Comparison of ENCODE assay signal across 23 cellular contexts in the genomic region with DNA sequence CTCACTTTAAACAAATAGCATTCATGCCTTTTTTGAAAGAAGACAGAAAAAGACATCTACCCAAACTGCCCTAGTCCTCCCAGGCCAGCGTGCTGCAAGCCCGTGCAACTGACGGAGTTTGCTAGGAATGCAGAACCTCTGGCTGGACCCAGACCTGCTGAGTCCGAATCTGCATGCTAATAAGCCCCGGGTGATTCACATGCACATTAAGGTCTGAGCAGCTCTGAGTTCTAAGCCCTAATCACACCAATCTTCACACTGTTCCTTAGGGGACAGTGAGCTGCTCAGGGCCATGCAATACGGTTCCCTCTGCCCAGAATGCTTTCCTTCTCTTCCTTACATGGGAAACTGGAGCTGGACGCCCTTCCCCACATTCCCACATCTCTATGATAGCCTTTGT. TPM values are rescaled to one million over a fixed set of nuclear protein-coding genes. Genes with fewer than 3 reads are reported as not detected.
DNase-seq lines count a peak whose midpoint lies in the region; ATAC-seq and TF ChIP-seq lines count a peak whose summit lies in the region.
"Had no signal": no experiment of that assay in that cellular context is flagged by ENCODE, and none has a peak within 500 bp of the region (broad histone marks: within the 10 kb centered on the region; RNA-seq: fewer than 3 reads in every experiment).

No MANE protein-coding gene starts in this region.

- no peak overlapping the region for H4K8ac ChIP-seq in IMR-90 (ENCODE audit: low read depth in 2 of 2, low read length in 2 of 2)

- no peaks in the 10 kb centered on the region for H3K9me3 ChIP-seq in IMR-90 (ENCODE audit: control insufficient read depth, insufficient read depth, low read length)
- H3K9me3 ChIP-seq: heart left ventricle, tibial nerve had no signal

- no peak overlapping the region for H2BK20ac ChIP-seq in IMR-90 (ENCODE audit: low read depth, low read length)

- no peak for TF ChIP-seq POLR2A in IMR-90 (IDR thresholded peaks at IDR 0.05; ENCODE audit: low read depth, low read length)

- no TSS peak for BruUV-seq in IMR-90 (replicated peaks; lab: Mats Ljungman, UMichigan)

- no peak overlapping the region for H2BK5ac ChIP-seq in IMR-90 (ENCODE audit: low read depth, low read length, poor library complexity, severe bottlenecking)

- H2BK15ac ChIP-seq in IMR-90 (ENCODE audit: low read depth, low read length): no peak overlapping the region

- no peak for ATAC-seq in IMR-90 (ENCODE audit: low read depth)
- ATAC-seq in GM21786 (IDR thresholded peaks at IDR 0.05; ENCODE audit: unreplicated experiment): no peak
- ATAC-seq: activated T-cell treated with anti-CD3 and anti-CD28 coated beads, Interleukin-2, amount 50 U/mL, for 4 hours; heart left ventricle; natural killer cell treated with Interleukin-12 subunit alpha and Interleukin-12 subunit beta and Interleukin-15 and Interleukin-18, amount 100 ng/mL, for 72 hours; sciatic nerve; SK-N-SH treated with all-trans-retinoic acid at 6 μM for 48 hours had no signal

- no peaks in the 10 kb centered on the region for H3K79me1 ChIP-seq in IMR-90 (ENCODE audit: low read depth in 1 of 2, low read length in 2 of 2)

- H2AK9ac ChIP-seq in IMR-90 (replicated peaks; ENCODE audit: low read depth, low read length, poor library complexity): peak overlapping the region; percentile 71

- TF ChIP-seq CTCF in IMR-90 (conservative IDR thresholded peaks at IDR 0.05; ENCODE audit: low read depth, low read length): no peak
- TF ChIP-seq CTCF in choroid plexus epithelial cell (conservative IDR thresholded peaks at IDR 0.05; ENCODE audit: low read depth, low read length): no peak
- TF ChIP-seq CTCF in coronary artery (IDR thresholded peaks at IDR 0.05): no peak

- H4K20me1 ChIP-seq in IMR-90 (ENCODE audit: insufficient read depth, low read length): no peaks in the 10 kb centered on the region

- H3K14ac ChIP-seq in IMR-90 (replicated peaks; ENCODE audit: low read depth, low read length): no peak overlapping the region

- H3K18ac ChIP-seq in IMR-90 (ENCODE audit: low read depth, low read length): no peak overlapping the region

- POLR2A ChIA-PET in IMR-90 (lab: Charles Lee; ENCODE audit: unreplicated experiment): no interaction called here

- H2AFZ ChIP-seq in IMR-90 (replicated peaks; ENCODE audit: low read length, poor library complexity): no peak overlapping the region
- H2AFZ ChIP-seq: parathyroid adenoma had no signal

- no peak overlapping the region for H3K9ac ChIP-seq in IMR-90 (ENCODE audit: low read depth, low read length)
- H3K9ac ChIP-seq: parathyroid adenoma had no signal

- H3K4ac ChIP-seq in IMR-90 (ENCODE audit: low read depth, low read length): no peak overlapping the region

- no peak overlapping the region for H4K5ac ChIP-seq in IMR-90 (ENCODE audit: low read depth, low read length)

- 40% methylated on average over 1 of the region's 7 CpGs; no CpG with 5 or more reads in 1 of the 2 experiments for WGBS in IMR-90 (ENCODE audit: extremely low coverage in 2 of 2, insufficient read length in 1 of 2), 2 experiments

- CTCF ChIA-PET in IMR-90 (lab: Yijun Ruan, JAX): no interaction called here

- no peak overlapping the region for H3K23ac ChIP-seq in IMR-90 (ENCODE audit: low read depth, low read length)

- H3K4me1 ChIP-seq in IMR-90 (ENCODE audit: control insufficient read depth, insufficient read depth, low read length): no peaks in the 10 kb centered on the region
- H3K4me1 ChIP-seq: heart left ventricle, tibial nerve had no signal

- no peak overlapping the region for H2AK5ac ChIP-seq in IMR-90 (ENCODE audit: low read depth, low read length)

- peaks cover 7% of the 10 kb centered on the region for H3K27me3 ChIP-seq in IMR-90 (ENCODE audit: control insufficient read depth, insufficient read depth, low read length)
- H3K27me3 ChIP-seq: heart left ventricle, tibial nerve had no signal

- H2BK120ac ChIP-seq in IMR-90 (ENCODE audit: low read depth, low read length): no peak overlapping the region

- no peak for TF ChIP-seq RAD21 in IMR-90 (IDR thresholded peaks at IDR 0.05; ENCODE audit: low read length)

- H3K27ac ChIP-seq in IMR-90 (ENCODE audit: insufficient read depth, low read length) (no peak overlapping the region), coronary artery (no peak overlapping the region)
- H3K27ac ChIP-seq: heart left ventricle, parathyroid adenoma, tibial nerve had no signal

- no peaks in the 10 kb centered on the region for H3K36me3 ChIP-seq in IMR-90 (ENCODE audit: control insufficient read depth, insufficient read depth, low read length)
- H3K36me3 ChIP-seq: heart left ventricle, tibial nerve had no signal

- H3K4me3 ChIP-seq in IMR-90 (ENCODE audit: insufficient read depth, low read depth, low read length): no peak overlapping the region
- no peak overlapping the region for H3K4me3 ChIP-seq in choroid plexus epithelial cell (ENCODE audit: low read depth, low read length)
- H3K4me3 ChIP-seq in coronary artery: no peak overlapping the region
- H3K4me3 ChIP-seq: heart left ventricle, tibial nerve had no signal

- no peaks in the 10 kb centered on the region for H3K9me1 ChIP-seq in IMR-90 (ENCODE audit: insufficient read depth, low read length)

- no peak overlapping the region for H4K91ac ChIP-seq in IMR-90 (ENCODE audit: insufficient read depth, low read depth, low read length)

- dilution Hi-C loops in IMR-90 (cut with HindIII; ENCODE audit: low sequenced_read_pairs, unreplicated experiment): no loop called here

- H3K4me2 ChIP-seq in IMR-90 (ENCODE audit: low read depth, low read length): no peak overlapping the region

- in situ Hi-C loops in IMR-90 (cut with MboI; ENCODE audit: low sequenced_read_pairs): no loop called here

- DNase-seq in IMR-90 (no peak), choroid plexus epithelial cell (ENCODE audit: low read depth) (peak; percentile 8), iPS DF 19.7 (ENCODE audit: low read depth, low spot score) (peak; percentile 90), renal cortical epithelial cell (ENCODE audit: low read depth) (peak; percentile 70), coronary artery (ENCODE audit: low spot score) (no peak)
- no peak for DNase-seq in activated naive CD4-positive, alpha-beta T cell treated with anti-CD3 and anti-CD28 coated beads, Interleukin-2, amount 50 U/mL, for 16 hours
- DNase-seq: activated CD4-positive, alpha-beta T cell treated with anti-CD3 and anti-CD28 coated beads for 48 hours; activated T-cell treated with anti-CD3 and anti-CD28 coated beads, Interleukin-2, amount 50 U/mL, for 4 hours; cortex of kidney; GOT3; heart left ventricle; NCI-H187; NCI-H2227 treated with DMSO at 0.1 percent for 48 hours; NCI-H69; RPMI8226 had no signal

- no peak overlapping the region for H3K56ac ChIP-seq in IMR-90 (ENCODE audit: extremely low read depth, insufficient read depth, low read length)

- intact Hi-C loops in IMR-90 (cut with micrococcal nuclease): no loop called here

TF ChIP-seq in IMR-90, 13 proteins besides CTCF, POLR2A, EP300 and RAD21:
- no peak for TF ChIP-seq NFE2L2 (IDR thresholded peaks at IDR 0.05; ENCODE audit: low read depth, low read length)

RNA-seq across cellular contexts. Expression of gene HAL, which starts 25.2 kb away (rescaled TPM):
- total RNA-seq in IMR-90 (2012; rRNA removed) (under 0.01 and 0.56 TPM in 2 replicates), renal cortical epithelial cell (0.10 TPM in 1 of 2 replicates, not detected in the other)
- 0.02 TPM in 1 of 2 replicates, not detected in the other for polyA plus RNA-seq in IMR-90 (2012; rRNA removed)
- polyA plus RNA-seq in IMR-90 (2012; cell fraction: cytosol; rRNA removed): not detected in 2 replicates
- polyA plus RNA-seq in IMR-90 (2012; cell fraction: nucleus; rRNA removed; ENCODE audit: low replicate concordance): 0.15 and 0.99 TPM in 2 replicates

RNA-seq across cellular contexts. Expression of gene AMDHD1, which starts 27.8 kb away (rescaled TPM):
- total RNA-seq in IMR-90 (2012; rRNA removed) (under 0.01 TPM in 1 of 2 replicates, not detected in the other), renal cortical epithelial cell (0.17 and 0.45 TPM in 2 replicates)
- polyA plus RNA-seq in IMR-90 (2012; rRNA removed): not detected in 2 replicates
- polyA plus RNA-seq in IMR-90 (2012; cell fraction: cytosol; rRNA removed): not detected in 2 replicates
- polyA plus RNA-seq in IMR-90 (2012; cell fraction: nucleus; rRNA removed; ENCODE audit: low replicate concordance): 0.17 TPM in 1 of 2 replicates, not detected in the other

RNA-seq across cellular contexts. Expression of gene CCDC38, which starts 28.5 kb away (rescaled TPM):
- total RNA-seq in IMR-90 (2012; rRNA removed) (not detected in 2 replicates), renal cortical epithelial cell (0.10 TPM in 1 of 2 replicates, not detected in the other)
- not detected in 2 replicates for polyA plus RNA-seq in IMR-90 (2012; rRNA removed)
- not detected in 2 replicates for polyA plus RNA-seq in IMR-90 (2012; cell fraction: cytosol; rRNA removed)
- polyA plus RNA-seq in IMR-90 (2012; cell fraction: nucleus; rRNA removed; ENCODE audit: low replicate concordance): not detected in 2 replicates
- total RNA-seq: LHCN-M2, mononuclear cell, tibial nerve had no signal

Comparison
In these comparisons a context has a peak if more than half of its experiments do, and no peak if none do; other contexts are left out.
1. DNase-seq: peak in choroid plexus epithelial cell (single experiment), iPS DF 19.7 (single experiment) and renal cortical epithelial cell (single experiment); none in IMR-90 (single experiment), activated naive CD4-positive, alpha-beta T cell treated with anti-CD3 and anti-CD28 coated beads, Interleukin-2, amount 50 U/mL, for 16 hours (single experiment) and coronary artery (single experiment).